In genomic region chr21:27110956-27111355, GRCh38 we compare ENCODE assay signal across 26 cellular contexts.
"Had no signal": no experiment of that assay in that cellular context is flagged by ENCODE, and none has a peak within 500 bp of the region (broad histone marks: within the 10 kb centered on the region; RNA-seq: fewer than 3 reads in every experiment).

No MANE protein-coding gene starts in this region.

- H3K27ac ChIP-seq: ascending aorta, brain microvascular endothelial cell, heart left ventricle, pancreas, psoas muscle, right atrium auricular region, suprapubic skin, tibial artery, upper lobe of right lung had no signal

- DNase-seq: activated CD4-positive, alpha-beta T cell treated with anti-CD3 and anti-CD28 coated beads for 48 hours; activated CD4-positive, alpha-beta T cell treated with anti-CD3 and anti-CD28 coated beads, Interleukin-2, amount 50 U/mL, for 48 hours; activated CD8-positive, alpha-beta memory T cell treated with anti-CD3 and anti-CD28 coated beads for 24 hours; activated effector memory CD4-positive, alpha-beta T cell treated with Interleukin-2 at 50 U/mL for 16 hours; activated naive CD4-positive, alpha-beta T cell treated with Interleukin-2 at 50 U/mL for 16 hours; brain microvascular endothelial cell; cortex of kidney; foreskin fibroblast; heart left ventricle; hypothalamus; left cardiac atrium; mammary epithelial cell; naive B cell; nucleus accumbens; pancreas; psoas muscle; stimulated activated CD4-positive, alpha-beta T cell treated with anti-CD3 and anti-CD28 coated beads, Interleukin-15, amount 100 ng/mL, for 24 hours; stimulated activated CD4-positive, alpha-beta T cell treated with anti-CD3 and anti-CD28 coated beads, Interleukin-2, amount 100 ng/mL, for 24 hours; stimulated activated naive CD4-positive, alpha-beta T cell; tibial artery; upper lobe of right lung had no signal

- FAIRE-seq: pancreas had no signal

- H3K4me3 ChIP-seq: ascending aorta, heart left ventricle, pancreas, psoas muscle, right atrium auricular region, suprapubic skin, tibial artery, upper lobe of right lung had no signal

- H3K9me3 ChIP-seq: ascending aorta, heart left ventricle, pancreas, psoas muscle, right atrium auricular region, suprapubic skin, tibial artery, upper lobe of right lung had no signal

- H3K4me1 ChIP-seq: heart left ventricle, pancreas, psoas muscle, right atrium auricular region, suprapubic skin, upper lobe of right lung had no signal

- ATAC-seq: activated CD4-positive, CD25-positive, alpha-beta regulatory T cell treated with anti-CD3 and anti-CD28 coated beads, Interleukin-2, amount 50 U/mL, for 24 hours; esophagus mucosa; heart left ventricle; left cardiac atrium; pancreas; psoas muscle; upper lobe of right lung had no signal

- H3K36me3 ChIP-seq: ascending aorta, brain microvascular endothelial cell, heart left ventricle, pancreas, right atrium auricular region, suprapubic skin, tibial artery, upper lobe of right lung had no signal

- H3K27me3 ChIP-seq: ascending aorta, brain microvascular endothelial cell, heart left ventricle, pancreas, right atrium auricular region, suprapubic skin, tibial artery, upper lobe of right lung had no signal
